In genomic region chr3:57062119-57062631, GRCh38 we compare ENCODE assay signal across 12 cellular contexts. TPM values are rescaled to one million over a fixed set of nuclear protein-coding genes. Genes with fewer than 3 reads are reported as not detected.
DNase-seq lines count a peak whose midpoint lies in the region; ATAC-seq, FAIRE-seq and TF ChIP-seq lines count a peak whose summit lies in the region.
"Had no signal": no experiment of that assay in that cellular context is flagged by ENCODE, and none has a peak within 500 bp of the region (broad histone marks: within the 10 kb centered on the region; RNA-seq: fewer than 3 reads in every experiment).

No MANE protein-coding gene starts in this region.

- intact Hi-C loops in posterior vena cava (cut with DNase I), result no loop called here

- H4K20me1 ChIP-seq in astrocyte (ENCODE audit: insufficient read depth, low read length) (no peaks in the 10 kb centered on the region), smooth muscle cell (ENCODE audit: low read depth) (no peaks in the 10 kb centered on the region)

- CTCF ChIA-PET in activated CD8-positive, alpha-beta memory T cell treated with anti-CD3 and anti-CD28 coated beads, Interleukin-2, amount 10 ng/mL, durations not matched to agents 7 days and 5 days (lab: Charles Lee), result no interaction called here

- WGBS in smooth muscle cell (ENCODE audit: low lambda C conversion rate), result 53% methylated on average over 9 of the region's 9 CpGs

- peaks cover 2% of the 10 kb centered on the region for H3K9me3 Mint-ChIP-seq in astrocyte (ENCODE audit: unreplicated experiment)
- H3K9me3 Mint-ChIP-seq in activated CD8-positive, alpha-beta memory T cell treated with anti-CD3 and anti-CD28 coated beads, Interleukin-2, amount 10 ng/mL, durations not matched to agents 7 days and 5 days (ENCODE audit: low read depth), result no peaks in the 10 kb centered on the region
- H3K9me3 Mint-ChIP-seq: effector memory CD8-positive, alpha-beta T cell had no signal

- H3K9ac ChIP-seq in HUES48 (ENCODE audit: low read depth, low read length) (no peak overlapping the region), astrocyte (ENCODE audit: low read length) (no peak overlapping the region), smooth muscle cell (ENCODE audit: low read depth) (no peak overlapping the region)

- H3K4me3 ChIP-seq in HUES48 (ENCODE audit: low read depth, low read length) (no peak overlapping the region), astrocyte (ENCODE audit: insufficient read depth, low read depth, low read length) (no peak overlapping the region), smooth muscle cell (no peak overlapping the region)

- peaks cover 9% of the 10 kb centered on the region for H3F3A ChIP-seq in smooth muscle cell (ENCODE audit: low read depth)

- no peaks in the 10 kb centered on the region for H3K27me3 ChIP-seq in HUES48 (ENCODE audit: control insufficient read depth, insufficient read depth, low read length)
- H3K27me3 ChIP-seq in astrocyte (ENCODE audit: insufficient read depth, low read length), result no peaks in the 10 kb centered on the region
- no peaks in the 10 kb centered on the region for H3K27me3 ChIP-seq in smooth muscle cell (ENCODE audit: low read depth)

- no peak overlapping the region for H3K4me3 Mint-ChIP-seq in astrocyte (ENCODE audit: unreplicated experiment)
- no peak overlapping the region for H3K4me3 Mint-ChIP-seq in activated CD8-positive, alpha-beta memory T cell treated with anti-CD3 and anti-CD28 coated beads, Interleukin-2, amount 10 ng/mL, durations not matched to agents 7 days and 5 days
- H3K4me3 Mint-ChIP-seq: effector memory CD8-positive, alpha-beta T cell had no signal

- ATAC-seq in activated CD8-positive, alpha-beta memory T cell treated with anti-CD3 and anti-CD28 coated beads, Interleukin-2, amount 10 ng/mL, durations not matched to agents 7 days and 5 days, result no peak
- ATAC-seq: effector memory CD8-positive, alpha-beta T cell had no signal

- peaks cover 23% of the 10 kb centered on the region for H3K4me1 ChIP-seq in HUES48 (ENCODE audit: control insufficient read depth, insufficient read depth, low read length)
- H3K4me1 ChIP-seq in astrocyte (ENCODE audit: insufficient read depth, low read length), result peaks cover 27% of the 10 kb centered on the region
- H3K4me1 ChIP-seq in smooth muscle cell (ENCODE audit: low read depth), result peaks cover 12% of the 10 kb centered on the region

- no peaks in the 10 kb centered on the region for H3K36me3 Mint-ChIP-seq in astrocyte (ENCODE audit: low read depth, unreplicated experiment)
- no peaks in the 10 kb centered on the region for H3K36me3 Mint-ChIP-seq in activated CD8-positive, alpha-beta memory T cell treated with anti-CD3 and anti-CD28 coated beads, Interleukin-2, amount 10 ng/mL, durations not matched to agents 7 days and 5 days

- H2AFZ ChIP-seq in astrocyte (ENCODE audit: low read depth, low read length), result no peak overlapping the region
- H2AFZ ChIP-seq in smooth muscle cell (ENCODE audit: low read depth), result no peak overlapping the region

- TF ChIP-seq CTCF in astrocyte (IDR thresholded peaks at IDR 0.05; ENCODE audit: insufficient read depth, low read depth, low read length), result no peak
- no peak for TF ChIP-seq CTCF in smooth muscle cell (IDR thresholded peaks at IDR 0.05; ENCODE audit: borderline replicate concordance, insufficient read depth, poor library complexity, severe bottlenecking)

- peak overlapping the region; percentile 54 for H3K27ac ChIP-seq in HUES48 (ENCODE audit: low read depth, low read length)
- H3K27ac ChIP-seq in astrocyte (ENCODE audit: low read depth, low read length), result no peak overlapping the region
- H3K27ac ChIP-seq in smooth muscle cell (ENCODE audit: low read depth), result peak overlapping the region; percentile 78
- H3K27ac ChIP-seq: VCaP had no signal

- H3K4me2 ChIP-seq in astrocyte (ENCODE audit: low read length), result no peak overlapping the region
- H3K4me2 ChIP-seq in smooth muscle cell, result no peak overlapping the region

- no peaks in the 10 kb centered on the region for H3K27me3 Mint-ChIP-seq in astrocyte (ENCODE audit: low read depth, unreplicated experiment)
- peaks cover 3% of the 10 kb centered on the region for H3K27me3 Mint-ChIP-seq in activated CD8-positive, alpha-beta memory T cell treated with anti-CD3 and anti-CD28 coated beads, Interleukin-2, amount 10 ng/mL, durations not matched to agents 7 days and 5 days
- H3K27me3 Mint-ChIP-seq: effector memory CD8-positive, alpha-beta T cell had no signal

- no peak for FAIRE-seq in astrocyte (lab: Jason Lieb, UNC)

- H3K27ac Mint-ChIP-seq in astrocyte (ENCODE audit: unreplicated experiment), result peak overlapping the region; percentile 30
- H3K27ac Mint-ChIP-seq in activated CD8-positive, alpha-beta memory T cell treated with anti-CD3 and anti-CD28 coated beads, Interleukin-2, amount 10 ng/mL, durations not matched to agents 7 days and 5 days, result no peak overlapping the region
- H3K27ac Mint-ChIP-seq: effector memory CD8-positive, alpha-beta T cell had no signal

- DNase-seq in astrocyte (ENCODE audit: low read depth) (no peak), hippocampal formation (lab: John Stamatoyannopoulos, UW) (peak; percentile 9 to 17), smooth muscle cell (lab: John Stamatoyannopoulos, UW; ENCODE audit: unreplicated experiment) (no peak), posterior vena cava (ENCODE audit: low spot score) (no peak), NCI-H748 (lab: John Stamatoyannopoulos, UW; ENCODE audit: unreplicated experiment) (no peak), GOT3 (lab: John Stamatoyannopoulos, UW) (no peak)
- DNase-seq in activated CD8-positive, alpha-beta memory T cell treated with anti-CD3 and anti-CD28 coated beads, Interleukin-2, amount 10 ng/mL, durations not matched to agents 7 days and 5 days, result no peak
- DNase-seq: activated gamma-delta T cell; effector memory CD8-positive, alpha-beta T cell; NCI-H1048 had no signal

- H3K4me1 Mint-ChIP-seq in astrocyte (ENCODE audit: low read depth, unreplicated experiment), result peaks cover 29% of the 10 kb centered on the region
- peaks cover 7% of the 10 kb centered on the region for H3K4me1 Mint-ChIP-seq in activated CD8-positive, alpha-beta memory T cell treated with anti-CD3 and anti-CD28 coated beads, Interleukin-2, amount 10 ng/mL, durations not matched to agents 7 days and 5 days

- H3K9me3 ChIP-seq in HUES48 (ENCODE audit: control insufficient read depth, insufficient read depth, low read length) (no peaks in the 10 kb centered on the region), astrocyte (ENCODE audit: insufficient read depth, low read depth, low read length) (no peaks in the 10 kb centered on the region), smooth muscle cell (replicated peaks; ENCODE audit: low read depth) (no peaks in the 10 kb centered on the region)

- H3K79me2 ChIP-seq in astrocyte (ENCODE audit: insufficient read depth, low read length), result no peaks in the 10 kb centered on the region
- H3K79me2 ChIP-seq in smooth muscle cell (ENCODE audit: low read depth), result no peaks in the 10 kb centered on the region

- H3K36me3 ChIP-seq in HUES48 (ENCODE audit: control insufficient read depth, insufficient read depth, low read length), result no peaks in the 10 kb centered on the region
- H3K36me3 ChIP-seq in astrocyte (ENCODE audit: insufficient read depth, low read length), result no peaks in the 10 kb centered on the region
- no peaks in the 10 kb centered on the region for H3K36me3 ChIP-seq in smooth muscle cell (ENCODE audit: low read depth)

RNA-seq across cellular contexts. Expression of gene SPATA12, which starts 1.7 kb away (rescaled TPM):
- total RNA-seq in astrocyte, result not detected in 2 replicates
- not detected in 2 replicates for total RNA-seq in smooth muscle cell
- not detected in 2 replicates for polyA plus RNA-seq in smooth muscle cell
- total RNA-seq in posterior vena cava, result not detected
- total RNA-seq in activated CD8-positive, alpha-beta memory T cell treated with anti-CD3 and anti-CD28 coated beads, Interleukin-2, amount 10 ng/mL, durations not matched to agents 7 days and 5 days, result not detected

Comparison
In these comparisons a context has a peak if more than half of its experiments do, and no peak if none do; other contexts are left out.
1. DNase-seq: peak in hippocampal formation (2 of 2); none in astrocyte (single experiment), smooth muscle cell (single experiment), posterior vena cava (single experiment), activated CD8-positive, alpha-beta memory T cell treated with anti-CD3 and anti-CD28 coated beads, Interleukin-2, amount 10 ng/mL, durations not matched to agents 7 days and 5 days (single experiment), NCI-H748 (single experiment) and GOT3 (single experiment).